In genomic region chr2:104572856-104573255, GRCh38 we compare ENCODE assay signal across 25 cellular contexts.
DNase-seq lines count a peak whose midpoint lies in the region; ATAC-seq and TF ChIP-seq lines count a peak whose summit lies in the region.
"Had no signal": no experiment of that assay in that cellular context is flagged by ENCODE, and none has a peak within 500 bp of the region (broad histone marks: within the 10 kb centered on the region; RNA-seq: fewer than 3 reads in every experiment).

No MANE protein-coding gene starts in this region.

- no peak overlapping the region for H3K9ac ChIP-seq in OCI-LY3 (ENCODE audit: low read length)
- H3K9ac ChIP-seq: neural progenitor cell had no signal

- ATAC-seq in stimulated activated naive B cell treated with anti-CD40 and anti-IgM and Interleukin-4, amounts not matched to agents 10 μg/mL and 1 μg/mL and 100 μg/mL, for 72 hours (replicated peaks): peak; percentile 20 to 31
- ATAC-seq: activated CD8-positive, alpha-beta T cell treated with anti-CD3 and anti-CD28 coated beads, Interleukin-2, amount 10 ng/mL, durations not matched to agents 7 days and 5 days; Panc1; psoas muscle had no signal

- H4K20me1 ChIP-seq in OCI-LY3 (ENCODE audit: insufficient read depth, low read length): no peaks in the 10 kb centered on the region

- H3K4me1 ChIP-seq in OCI-LY3 (ENCODE audit: low read length): peaks cover 37% of the 10 kb centered on the region
- H3K4me1 ChIP-seq in prostate gland (replicated peaks): no peaks in the 10 kb centered on the region
- H3K4me1 ChIP-seq in tibial artery: no peaks in the 10 kb centered on the region
- H3K4me1 ChIP-seq: colonic mucosa, psoas muscle had no signal

- no peaks in the 10 kb centered on the region for H3K79me2 ChIP-seq in OCI-LY3 (ENCODE audit: low read length)

- no peak for TF ChIP-seq POLR2A in prostate gland (IDR thresholded peaks at IDR 0.05)

- WGBS in prostate gland: 82% methylated on average over 5 of the region's 5 CpGs

- DNase-seq in SIG-M5 treated with dmso at 0.1 percent for 504 hours (lab: John Stamatoyannopoulos, UW; ENCODE audit: unreplicated experiment) (peak; percentile 3), SIG-M5 (lab: John Stamatoyannopoulos, UW) (no peak), fibroblast of pulmonary artery (ENCODE audit: low read depth) (peak; percentile 4), NCI-H774 (lab: John Stamatoyannopoulos, UW) (no peak), prostate gland (ENCODE audit: low spot score) (no peak), tibial artery (no peak)
- no peak for DNase-seq in stimulated activated naive B cell treated with anti-CD40 and anti-IgM and Interleukin-4, amounts not matched to agents 10 μg/mL and 1 μg/mL and 100 μg/mL, for 72 hours
- DNase-seq: activated CD4-positive, alpha-beta T cell treated with anti-CD3 and anti-CD28 coated beads for 1 hour; activated CD8-positive, alpha-beta T cell treated with anti-CD3 and anti-CD28 coated beads, Interleukin-2, amount 10 ng/mL, durations not matched to agents 7 days and 5 days; activated T-cell treated with anti-CD3 and anti-CD28 coated beads, Interleukin-2, amount 50 U/mL, for 1 hour; colonic mucosa; COR-L47; GDM1; GOT3; KG1; kidney; NCI-H1092; NCI-H1930; NCI-H226; psoas muscle; SJCRH30 had no signal

- H3K4me3 ChIP-seq in OCI-LY3 (ENCODE audit: low read length) (no peak overlapping the region), fibroblast of pulmonary artery (replicated peaks; ENCODE audit: low read depth, low read length) (no peak overlapping the region), prostate gland (no peak overlapping the region), tibial artery (no peak overlapping the region)
- H3K4me3 ChIP-seq: colonic mucosa, neural progenitor cell, psoas muscle, SJCRH30 had no signal

- H3K9me3 Mint-ChIP-seq in stimulated activated naive B cell treated with anti-CD40 and anti-IgM and Interleukin-4, amounts not matched to agents 10 μg/mL and 1 μg/mL and 100 μg/mL, for 72 hours: no peaks in the 10 kb centered on the region

- no peak overlapping the region for H3K27ac Mint-ChIP-seq in stimulated activated naive B cell treated with anti-CD40 and anti-IgM and Interleukin-4, amounts not matched to agents 10 μg/mL and 1 μg/mL and 100 μg/mL, for 72 hours
- H3K27ac Mint-ChIP-seq: activated CD8-positive, alpha-beta T cell treated with anti-CD3 and anti-CD28 coated beads, Interleukin-2, amount 10 ng/mL, durations not matched to agents 7 days and 5 days; neural progenitor cell had no signal

- no peaks in the 10 kb centered on the region for H3K27me3 Mint-ChIP-seq in stimulated activated naive B cell treated with anti-CD40 and anti-IgM and Interleukin-4, amounts not matched to agents 10 μg/mL and 1 μg/mL and 100 μg/mL, for 72 hours

- peak overlapping the region; percentile 17 for H3K4me2 ChIP-seq in OCI-LY3 (ENCODE audit: low read length)
- H3K4me2 ChIP-seq: neural progenitor cell had no signal

- no peaks in the 10 kb centered on the region for H3K36me3 Mint-ChIP-seq in stimulated activated naive B cell treated with anti-CD40 and anti-IgM and Interleukin-4, amounts not matched to agents 10 μg/mL and 1 μg/mL and 100 μg/mL, for 72 hours
- H3K36me3 Mint-ChIP-seq: neural progenitor cell had no signal

- H3K36me3 ChIP-seq in OCI-LY3 (replicated peaks; ENCODE audit: low read depth, low read length) (no peaks in the 10 kb centered on the region), prostate gland (no peaks in the 10 kb centered on the region), tibial artery (no peaks in the 10 kb centered on the region)
- H3K36me3 ChIP-seq: colonic mucosa, neural progenitor cell, SJCRH30 had no signal

- no peak overlapping the region for H3K4me3 Mint-ChIP-seq in stimulated activated naive B cell treated with anti-CD40 and anti-IgM and Interleukin-4, amounts not matched to agents 10 μg/mL and 1 μg/mL and 100 μg/mL, for 72 hours
- H3K4me3 Mint-ChIP-seq: activated CD8-positive, alpha-beta T cell treated with anti-CD3 and anti-CD28 coated beads, Interleukin-2, amount 10 ng/mL, durations not matched to agents 7 days and 5 days; neural progenitor cell had no signal

- intact Hi-C loops in prostate gland (cut with DNase I) (no loop called here), tibial artery (cut with DNase I; ENCODE audit: low total_unique reads) (no loop called here)

- H2AFZ ChIP-seq in OCI-LY3 (ENCODE audit: low read depth, low read length): no peak overlapping the region
- H2AFZ ChIP-seq: neural progenitor cell had no signal

- no peaks in the 10 kb centered on the region for H3K27me3 ChIP-seq in OCI-LY3 (ENCODE audit: low read depth, low read length)
- no peaks in the 10 kb centered on the region for H3K27me3 ChIP-seq in prostate gland (replicated peaks; ENCODE audit: insufficient read depth)
- no peaks in the 10 kb centered on the region for H3K27me3 ChIP-seq in tibial artery
- H3K27me3 ChIP-seq: colonic mucosa, neural progenitor cell, SJCRH30 had no signal

- H3K4me1 Mint-ChIP-seq in stimulated activated naive B cell treated with anti-CD40 and anti-IgM and Interleukin-4, amounts not matched to agents 10 μg/mL and 1 μg/mL and 100 μg/mL, for 72 hours: peaks cover 3 to 10% of the 10 kb centered on the region in 2 donors

- H3K9me3 ChIP-seq in OCI-LY3 (ENCODE audit: insufficient read depth, low read length): no peaks in the 10 kb centered on the region
- H3K9me3 ChIP-seq in prostate gland: no peaks in the 10 kb centered on the region
- H3K9me3 ChIP-seq in tibial artery: no peaks in the 10 kb centered on the region
- H3K9me3 ChIP-seq: colonic mucosa, psoas muscle, SJCRH30 had no signal

- H3K27ac ChIP-seq in OCI-LY3 (ENCODE audit: low read length) (no peak overlapping the region), prostate gland (no peak overlapping the region), tibial artery (no peak overlapping the region)
- H3K27ac ChIP-seq: 22Rv1, colonic mucosa, neural progenitor cell, psoas muscle, SJCRH30 had no signal

- TF ChIP-seq CTCF in OCI-LY3 (IDR thresholded peaks at IDR 0.05; ENCODE audit: low read depth, low read length): no peak
- no peak for TF ChIP-seq CTCF in fibroblast of pulmonary artery (IDR thresholded peaks at IDR 0.05; ENCODE audit: low read length, missing control alignments)
- TF ChIP-seq CTCF in prostate gland (IDR thresholded peaks at IDR 0.05): no peak
- no peak for TF ChIP-seq CTCF in tibial artery (IDR thresholded peaks at IDR 0.05)

Comparison
In these comparisons a context has a peak if more than half of its experiments do, and no peak if none do; other contexts are left out.
1. DNase-seq: peak in SIG-M5 treated with dmso at 0.1 percent for 504 hours (single experiment) and fibroblast of pulmonary artery (single experiment); none in SIG-M5 (single experiment), stimulated activated naive B cell treated with anti-CD40 and anti-IgM and Interleukin-4, amounts not matched to agents 10 μg/mL and 1 μg/mL and 100 μg/mL, for 72 hours (single experiment), NCI-H774 (single experiment), prostate gland (single experiment) and tibial artery (0 of 2).